9 cellular contexts compared by ENCODE assay signal in genomic region chr2:145692971-145693478, GRCh38.
DNase-seq lines count a peak whose midpoint lies in the region; ATAC-seq and TF ChIP-seq lines count a peak whose summit lies in the region.
"Had no signal": no experiment of that assay in that cellular context is flagged by ENCODE, and none has a peak within 500 bp of the region (broad histone marks: within the 10 kb centered on the region; RNA-seq: fewer than 3 reads in every experiment).

No MANE protein-coding gene starts in this region.

- no peaks in the 10 kb centered on the region for H3K36me3 ChIP-seq in left lung

- H3K27ac ChIP-seq in left lung, result peak overlapping the region in 1 of 2 donors; percentile 38

- intact Hi-C loops in left lung (cut with DNase I), result no loop called here

- TF ChIP-seq CTCF in left lung (IDR thresholded peaks at IDR 0.05), result no peak

- H3K9me3 ChIP-seq in left lung, result no peaks in the 10 kb centered on the region

- DNase-seq in A172 (ENCODE audit: low spot score) (peak; percentile 78), RPMI7951 (ENCODE audit: low read depth) (peak; percentile 62), left lung (peak in 1 of 2 donors; percentile 35), T-helper 9 cell (no peak), NCI-H2029 treated with DMSO at 0.1 percent for 48 hours (lab: John Stamatoyannopoulos, UW) (no peak)
- no peak for DNase-seq in activated CD8-positive, alpha-beta memory T cell treated with anti-CD3 and anti-CD28 coated beads for 24 hours

- ATAC-seq in GM18907 (IDR thresholded peaks at IDR 0.05; ENCODE audit: unreplicated experiment) (peak; percentile 97), HG03095 (IDR thresholded peaks at IDR 0.05; ENCODE audit: unreplicated experiment) (peak; percentile 77), left lung (peak; percentile 86)

- no peaks in the 10 kb centered on the region for H3K27me3 ChIP-seq in left lung

- no peak overlapping the region for H3K4me3 ChIP-seq in left lung
- H3K4me3 ChIP-seq: skin epidermis had no signal

- H3K4me1 ChIP-seq in left lung, result peaks cover 0 to 8% of the 10 kb centered on the region in 2 donors

Comparison
In these comparisons a context has a peak if more than half of its experiments do, and no peak if none do; other contexts are left out.
1. DNase-seq: peak in A172 (single experiment) and RPMI7951 (single experiment); none in T-helper 9 cell (single experiment), NCI-H2029 treated with DMSO at 0.1 percent for 48 hours (single experiment) and activated CD8-positive, alpha-beta memory T cell treated with anti-CD3 and anti-CD28 coated beads for 24 hours (single experiment).
2. Peak in every context shown above with its lines, with median percentiles within 50 percentile points of each other: ATAC-seq.